ENCODE assay signal across 8 cellular contexts in genomic region chr17:40803617-40804082, GRCh38. TPM values are rescaled to one million over a fixed set of nuclear protein-coding genes. Genes with fewer than 3 reads are reported as not detected.
DNase-seq lines count a peak whose midpoint lies in the region; ATAC-seq and TF ChIP-seq lines count a peak whose summit lies in the region.

No MANE protein-coding gene starts in this region.

- no peaks in the 10 kb centered on the region for H3K36me3 Mint-ChIP-seq in activated naive CD4-positive, alpha-beta T cell treated with anti-CD3 and anti-CD28 coated beads, Interleukin-2, amount 10 ng/mL, durations not matched to agents 7 days and 5 days
- no peaks in the 10 kb centered on the region for H3K36me3 Mint-ChIP-seq in progenitor cell of endocrine pancreas (ENCODE audit: insufficient read depth)

- no peak for ATAC-seq in HG03108 (IDR thresholded peaks at IDR 0.05; ENCODE audit: unreplicated experiment)

- peaks cover 2% of the 10 kb centered on the region for H3K4me1 Mint-ChIP-seq in activated naive CD4-positive, alpha-beta T cell treated with anti-CD3 and anti-CD28 coated beads, Interleukin-2, amount 10 ng/mL, durations not matched to agents 7 days and 5 days
- peaks cover 2% of the 10 kb centered on the region for H3K4me1 Mint-ChIP-seq in progenitor cell of endocrine pancreas (ENCODE audit: low read depth)

- DNase-seq in NCI-H1417 treated with DMSO at 0.1 percent for 48 hours (lab: John Stamatoyannopoulos, UW) = peak; percentile 32
- DNase-seq in SKM-1 (lab: John Stamatoyannopoulos, UW; ENCODE audit: unreplicated experiment) = peak; percentile 46
- DNase-seq in activated naive CD4-positive, alpha-beta T cell treated with anti-CD3 and anti-CD28 coated beads, Interleukin-2, amount 10 ng/mL, durations not matched to agents 7 days and 5 days = peak; percentile 81
- DNase-seq in head of caudate nucleus = peak; percentile 28 to 82 (median 63)
- DNase-seq in progenitor cell of endocrine pancreas (ENCODE audit: low spot score, unreplicated experiment) = peak; percentile 80
- DNase-seq in uterus = peak; percentile 69 to 76

- CTCF ChIA-PET in activated naive CD4-positive, alpha-beta T cell treated with anti-CD3 and anti-CD28 coated beads, Interleukin-2, amount 10 ng/mL, durations not matched to agents 7 days and 5 days (lab: Charles Lee) = interaction anchor here (0.5 to 1.4 kb wide), 3 partner anchors 13 to 859 kb away, joined by 3 to 4 read pairs (median 3); no protein-coding TSS in a partner anchor

- peaks cover 0 to 4% of the 10 kb centered on the region in 2 donors for H3K4me1 ChIP-seq in uterus

- H3K4me3 Mint-ChIP-seq in activated naive CD4-positive, alpha-beta T cell treated with anti-CD3 and anti-CD28 coated beads, Interleukin-2, amount 10 ng/mL, durations not matched to agents 7 days and 5 days = no peak overlapping the region
- no peak overlapping the region for H3K4me3 Mint-ChIP-seq in progenitor cell of endocrine pancreas (ENCODE audit: low read depth)

- H3K4me3 ChIP-seq in GM12875 (ENCODE audit: low read depth, low read length) (no peak overlapping the region), uterus (no peak overlapping the region)

- H3K36me3 ChIP-seq in uterus = no peaks in the 10 kb centered on the region

- H3K27ac Mint-ChIP-seq in activated naive CD4-positive, alpha-beta T cell treated with anti-CD3 and anti-CD28 coated beads, Interleukin-2, amount 10 ng/mL, durations not matched to agents 7 days and 5 days = no peak overlapping the region
- H3K27ac Mint-ChIP-seq in progenitor cell of endocrine pancreas = peak overlapping the region; percentile 85

- no peaks in the 10 kb centered on the region for H3K9me3 Mint-ChIP-seq in activated naive CD4-positive, alpha-beta T cell treated with anti-CD3 and anti-CD28 coated beads, Interleukin-2, amount 10 ng/mL, durations not matched to agents 7 days and 5 days
- no peaks in the 10 kb centered on the region for H3K9me3 Mint-ChIP-seq in progenitor cell of endocrine pancreas (ENCODE audit: low read depth)

- H3K9me3 ChIP-seq in uterus = no peaks in the 10 kb centered on the region

- TF ChIP-seq CTCF in GM12875 (IDR thresholded peaks at IDR 0.05; ENCODE audit: borderline replicate concordance, insufficient read depth, low read depth, low read length) = peak; percentile 79
- TF ChIP-seq CTCF in progenitor cell of endocrine pancreas (IDR thresholded peaks at IDR 0.05; ENCODE audit: unreplicated experiment) = peak; percentile 97
- TF ChIP-seq CTCF in uterus (IDR thresholded peaks at IDR 0.05) = peak; percentile 72 to 84 (median 78)

- H3K27me3 ChIP-seq in uterus = no peaks in the 10 kb centered on the region

- no peak overlapping the region for H3K27ac ChIP-seq in uterus

- intact Hi-C loops in head of caudate nucleus (cut with DNase I) (no loop called here), uterus (cut with DNase I; ENCODE audit: low total_unique reads) (loop anchor here (10.0 kb wide), 1 partner anchor 861 kb away; no protein-coding TSS in a partner anchor)

- H3K27me3 Mint-ChIP-seq in activated naive CD4-positive, alpha-beta T cell treated with anti-CD3 and anti-CD28 coated beads, Interleukin-2, amount 10 ng/mL, durations not matched to agents 7 days and 5 days = peaks cover 44% of the 10 kb centered on the region
- H3K27me3 Mint-ChIP-seq in progenitor cell of endocrine pancreas = peaks cover 31% of the 10 kb centered on the region

- TF ChIP-seq POLR2A in uterus (IDR thresholded peaks at IDR 0.05) = no peak

RNA-seq across cellular contexts. Expression of gene KRT28, which starts 3.9 kb away (rescaled TPM):
- not detected in 2 replicates for total RNA-seq in progenitor cell of endocrine pancreas
- not detected for total RNA-seq in uterus

RNA-seq across cellular contexts. Expression of gene KRT10, which starts 18.8 kb away (rescaled TPM):
- total RNA-seq in progenitor cell of endocrine pancreas (33.1 and 37.5 TPM in 2 replicates), uterus (10 to 100 TPM in 2 of 4 donors, 1 to 10 TPM in 1, not detected in 1; 6.9 to 47.1 (median 39.8) TPM)

RNA-seq across cellular contexts. Expression of gene KRT27, which starts 21.3 kb away (rescaled TPM):
- total RNA-seq in progenitor cell of endocrine pancreas (not detected in 2 replicates), uterus (not detected)

RNA-seq across cellular contexts. Expression of gene KRT26, which starts 31.6 kb away (rescaled TPM):
- total RNA-seq in progenitor cell of endocrine pancreas (not detected in 2 replicates), uterus (not detected)

RNA-seq across cellular contexts. Expression of gene KRT25, which starts 48.5 kb away (rescaled TPM):
- total RNA-seq in progenitor cell of endocrine pancreas (not detected in 2 replicates), uterus (not detected)
